14 cellular contexts compared by ENCODE assay signal in genomic region chr22:30313527-30314385, GRCh38. TPM values are rescaled to one million over a fixed set of nuclear protein-coding genes. Genes with fewer than 3 reads are reported as not detected.
DNase-seq lines count a peak whose midpoint lies in the region; TF ChIP-seq lines count a peak whose summit lies in the region.
"Had no signal": no experiment of that assay in that cellular context is flagged by ENCODE, and none has a peak within 500 bp of the region (broad histone marks: within the 10 kb centered on the region; RNA-seq: fewer than 3 reads in every experiment).

No MANE protein-coding gene starts in this region.

- peak overlapping the region; percentile 26 to 96 (median 88) for H3K27ac Mint-ChIP-seq in CD8-positive, alpha-beta memory T cell
- peak overlapping the region; percentile 47 for H3K27ac Mint-ChIP-seq in dendritic cell treated with granulocyte-macrophage colony-stimulating factor and Interleukin-4, amounts not matched to agents 40 ng/mL and 50 ng/mL, for 4 days
- H3K27ac Mint-ChIP-seq in Calu3 (ENCODE audit: unreplicated experiment), result no peak overlapping the region

- H3K4me1 Mint-ChIP-seq in CD8-positive, alpha-beta memory T cell, result peaks cover 95 to 100% (median 98%) of the 10 kb centered on the region in 3 donors
- peaks cover 99% of the 10 kb centered on the region for H3K4me1 Mint-ChIP-seq in dendritic cell treated with granulocyte-macrophage colony-stimulating factor and Interleukin-4, amounts not matched to agents 40 ng/mL and 50 ng/mL, for 4 days (ENCODE audit: low read depth)
- peaks cover 79% of the 10 kb centered on the region for H3K4me1 Mint-ChIP-seq in Calu3 (ENCODE audit: low read depth, unreplicated experiment)

- H3K27me3 Mint-ChIP-seq in CD8-positive, alpha-beta memory T cell, result peaks cover 0 to 1% of the 10 kb centered on the region in 2 donors
- no peaks in the 10 kb centered on the region for H3K27me3 Mint-ChIP-seq in dendritic cell treated with granulocyte-macrophage colony-stimulating factor and Interleukin-4, amounts not matched to agents 40 ng/mL and 50 ng/mL, for 4 days
- H3K27me3 Mint-ChIP-seq in Calu3 (ENCODE audit: unreplicated experiment), result no peaks in the 10 kb centered on the region

- H3K9ac ChIP-seq in Karpas-422 (ENCODE audit: low read length), result no peak overlapping the region

- H3K9me3 Mint-ChIP-seq in CD8-positive, alpha-beta memory T cell, result no peaks in the 10 kb centered on the region
- H3K9me3 Mint-ChIP-seq in dendritic cell treated with granulocyte-macrophage colony-stimulating factor and Interleukin-4, amounts not matched to agents 40 ng/mL and 50 ng/mL, for 4 days, result no peaks in the 10 kb centered on the region
- H3K9me3 Mint-ChIP-seq in Calu3 (ENCODE audit: low read depth, unreplicated experiment), result no peaks in the 10 kb centered on the region

- TF ChIP-seq POLR2A in sigmoid colon (IDR thresholded peaks at IDR 0.05), result no peak

- BruUV-seq in PC-9 (replicated peaks; lab: Mats Ljungman, UMichigan) (no TSS peak), Calu3 (replicated peaks; lab: Mats Ljungman, UMichigan) (no TSS peak)

- no peak overlapping the region for H3K27ac ChIP-seq in CD8-positive, alpha-beta memory T cell (ENCODE audit: low read depth, low read length)
- H3K27ac ChIP-seq in PC-9 (peak overlapping the region; percentile 26), sigmoid colon (peak overlapping the region; percentile 19 to 51 (median 34)), Karpas-422 (ENCODE audit: low read length) (no peak overlapping the region)

- H4K20me1 ChIP-seq in PC-9 (ENCODE audit: insufficient read depth) (peaks cover 13% of the 10 kb centered on the region), Karpas-422 (ENCODE audit: insufficient read depth, low read depth, low read length) (peaks cover 28% of the 10 kb centered on the region)

- H3K36me3 Mint-ChIP-seq in CD8-positive, alpha-beta memory T cell, result peaks cover 0 to 20% (median 10%) of the 10 kb centered on the region in 3 donors
- H3K36me3 Mint-ChIP-seq in dendritic cell treated with granulocyte-macrophage colony-stimulating factor and Interleukin-4, amounts not matched to agents 40 ng/mL and 50 ng/mL, for 4 days (ENCODE audit: low read depth), result peaks cover 64% of the 10 kb centered on the region
- H3K36me3 Mint-ChIP-seq in Calu3 (ENCODE audit: insufficient read depth, unreplicated experiment), result peaks cover 13% of the 10 kb centered on the region

- no peaks in the 10 kb centered on the region for H3K27me3 ChIP-seq in CD8-positive, alpha-beta memory T cell (ENCODE audit: insufficient read depth, low read length, poor library complexity, severe bottlenecking)
- H3K27me3 ChIP-seq in PC-9 (ENCODE audit: insufficient read depth, low read depth) (no peaks in the 10 kb centered on the region), sigmoid colon (no peaks in the 10 kb centered on the region), Karpas-422 (ENCODE audit: low read length) (no peaks in the 10 kb centered on the region)

- H3K4me1 ChIP-seq in CD8-positive, alpha-beta memory T cell (ENCODE audit: insufficient read depth, low read length), result peaks cover 100% of the 10 kb centered on the region
- peaks cover 69% of the 10 kb centered on the region for H3K4me1 ChIP-seq in PC-9 (replicated peaks; ENCODE audit: insufficient read depth)
- peaks cover 0 to 94% (median 86%) of the 10 kb centered on the region in 4 donors for H3K4me1 ChIP-seq in sigmoid colon
- H3K4me1 ChIP-seq in Karpas-422 (ENCODE audit: low read length), result peaks cover 27% of the 10 kb centered on the region

- H3K9me2 ChIP-seq in PC-9 (ENCODE audit: insufficient read depth), result no peaks in the 10 kb centered on the region
- H3K9me2 ChIP-seq in Karpas-422 (replicated peaks; ENCODE audit: insufficient read depth, low read length), result no peaks in the 10 kb centered on the region

- no peaks in the 10 kb centered on the region for H3K9me3 ChIP-seq in CD8-positive, alpha-beta memory T cell (ENCODE audit: low read length)
- H3K9me3 ChIP-seq in PC-9 (ENCODE audit: insufficient read depth, low read depth), result no peaks in the 10 kb centered on the region
- no peaks in the 10 kb centered on the region for H3K9me3 ChIP-seq in sigmoid colon
- H3K9me3 ChIP-seq in Karpas-422 (ENCODE audit: low read length), result no peaks in the 10 kb centered on the region
- H3K9me3 ChIP-seq: Caco-2 had no signal

- H3F3A ChIP-seq in PC-9 (ENCODE audit: insufficient read depth, low read depth), result peaks cover 61% of the 10 kb centered on the region

- no peak for TF ChIP-seq EP300 in sigmoid colon (IDR thresholded peaks at IDR 0.05)

- H3K4me3 ChIP-seq in CD8-positive, alpha-beta memory T cell (ENCODE audit: low read length), result no peak overlapping the region
- H3K4me3 ChIP-seq in PC-9 (no peak overlapping the region), sigmoid colon (no peak overlapping the region), Karpas-422 (ENCODE audit: low read length) (no peak overlapping the region)

- CTCF ChIA-PET in CD8-positive, alpha-beta memory T cell (lab: Charles Lee), result interaction anchor here (1.2 to 4.7 kb wide), 5 partner anchors 11 to 206 kb away, joined by 3 to 26 read pairs (median 3); partner anchors contain the start of genes CASTOR1 and TBC1D10A
- CTCF ChIA-PET in PC-9 (lab: Charles Lee) (interaction anchor here (1.5 kb wide), 1 partner anchor 13 kb away, joined by 4 read pairs; the partner anchor contains the start of gene TBC1D10A), Calu3 (lab: Charles Lee) (interaction anchor here (0.6 to 1.5 kb wide), 4 partner anchors 15 to 147 kb away, joined by 3 to 8 read pairs (median 4); no protein-coding TSS in a partner anchor)

- POLR2A ChIA-PET in CD8-positive, alpha-beta memory T cell (lab: Charles Lee), result interaction anchor here (0.6 to 2.6 kb wide), 7 partner anchors 9 to 288 kb away, joined by 3 to 13 read pairs (median 6); partner anchors contain the start of genes CASTOR1 and TBC1D10A
- POLR2A ChIA-PET in PC-9 (lab: Charles Lee; ENCODE audit: unreplicated experiment), result interaction anchor here (0.6 to 0.7 kb wide), 2 partner anchors 23 kb away, joined by 4 to 6 read pairs; no protein-coding TSS in a partner anchor

- WGBS in sigmoid colon, 2 donors, result 75 to 85% methylated on average over 7 to 8 of the region's 8 CpGs

- no peak for DNase-seq in CD8-positive, alpha-beta memory T cell
- DNase-seq in PC-9, result peak in 1 of 2 experiments; percentile 58
- DNase-seq in sigmoid colon, result no peak
- no peak for DNase-seq in stimulated activated CD4-positive, alpha-beta T cell treated with anti-CD3 and anti-CD28 coated beads, Interleukin-4, amount 100 ng/mL, for 24 hours
- DNase-seq in NCI-H1417 (lab: John Stamatoyannopoulos, UW), result no peak
- no peak for DNase-seq in Karpas-422
- no peak for DNase-seq in Calu3
- DNase-seq: activated CD4-positive, alpha-beta T cell treated with anti-CD3 and anti-CD28 coated beads for 48 hours; amygdala; Caco-2; hypothalamus; NCI-H510A; SIG-M5 had no signal

- H3K79me2 ChIP-seq in PC-9 (ENCODE audit: low read depth) (peaks cover 74% of the 10 kb centered on the region), Karpas-422 (ENCODE audit: low read length) (peaks cover 25% of the 10 kb centered on the region)

- H3K4me3 Mint-ChIP-seq in CD8-positive, alpha-beta memory T cell, result peak overlapping the region in 5 of 7 donors; percentile 9 to 68 (median 24)
- H3K4me3 Mint-ChIP-seq in dendritic cell treated with granulocyte-macrophage colony-stimulating factor and Interleukin-4, amounts not matched to agents 40 ng/mL and 50 ng/mL, for 4 days, result no peak overlapping the region
- no peak overlapping the region for H3K4me3 Mint-ChIP-seq in Calu3 (ENCODE audit: low read depth, unreplicated experiment)

- TF ChIP-seq CTCF in PC-9 (conservative IDR thresholded peaks at IDR 0.05) (no peak), sigmoid colon (IDR thresholded peaks at IDR 0.05) (no peak), Calu3 (IDR thresholded peaks at IDR 0.05; ENCODE audit: unreplicated experiment) (no peak)

- H3K4me2 ChIP-seq in PC-9 (peak overlapping the region; percentile 27; the same call in 1 of the 2 replicates), Karpas-422 (ENCODE audit: low read depth, low read length, poor library complexity, severe bottlenecking) (no peak overlapping the region)

- H2AFZ ChIP-seq in PC-9 (no peak overlapping the region), Karpas-422 (ENCODE audit: low read length) (no peak overlapping the region)

- intact Hi-C loops in PC-9 (cut with micrococcal nuclease; ENCODE audit: unreplicated experiment) (loop anchor here (2.0 kb wide), 1 partner anchor 23 kb away; no protein-coding TSS in a partner anchor), sigmoid colon (cut with DNase I) (no loop called here), Calu3 (cut with micrococcal nuclease; ENCODE audit: unreplicated experiment) (no loop called here)
- intact Hi-C loops in dendritic cell treated with granulocyte-macrophage colony-stimulating factor and Interleukin-4, amounts not matched to agents 40 ng/mL and 50 ng/mL, for 4 days (cut with micrococcal nuclease), result no loop called here

- no peaks in the 10 kb centered on the region for H3K36me3 ChIP-seq in CD8-positive, alpha-beta memory T cell (ENCODE audit: insufficient read depth, low read length)
- H3K36me3 ChIP-seq in PC-9 (ENCODE audit: low read depth), result no peaks in the 10 kb centered on the region
- H3K36me3 ChIP-seq in sigmoid colon, result peaks cover 0 to 4% (median 0%) of the 10 kb centered on the region in 4 donors
- H3K36me3 ChIP-seq in Karpas-422 (ENCODE audit: insufficient read depth, low read length), result no peaks in the 10 kb centered on the region

RNA-seq across cellular contexts. Expression of gene TBC1D10A, which starts 13.0 kb away (rescaled TPM):
- total RNA-seq in CD8-positive, alpha-beta memory T cell, result 10 to 100 TPM; 14.7 to 17.3 TPM
- polyA plus RNA-seq in CD8-positive, alpha-beta memory T cell, result 55.2 TPM
- total RNA-seq in PC-9 (2021), result 24.3 and 26.2 TPM in 2 replicates
- total RNA-seq in sigmoid colon, result 10 to 100 TPM; 12.5 to 31.0 (median 26.8) TPM
- 10 to 100 TPM; 28.8 to 35.4 (median 29.1) TPM for polyA plus RNA-seq in sigmoid colon
- 7.6 and 16.9 TPM in 2 replicates for total RNA-seq in Karpas-422 (2014; rRNA removed; shearing (Covaris generic); ENCODE audit: low replicate concordance)
- 24.5 and 24.8 TPM in 2 replicates for total RNA-seq in Calu3 (2022)

RNA-seq across cellular contexts. Expression of gene CASTOR1, which starts 24.5 kb away (rescaled TPM):
- 1 to 10 TPM; 4.0 to 5.3 TPM for total RNA-seq in CD8-positive, alpha-beta memory T cell
- 17.8 TPM for polyA plus RNA-seq in CD8-positive, alpha-beta memory T cell
- 10.6 and 11.1 TPM in 2 replicates for total RNA-seq in PC-9 (2021)
- total RNA-seq in sigmoid colon, result 10 to 100 TPM in 2 of 4 donors, 1 to 10 TPM in 2; 5.3 to 15.0 (median 10.8) TPM
- polyA plus RNA-seq in sigmoid colon, result 1 to 10 TPM in 2 of 3 donors, not detected in 1; 6.4 to 8.4 TPM
- total RNA-seq in Karpas-422 (2014; rRNA removed; shearing (Covaris generic); ENCODE audit: low replicate concordance), result 3.2 and 8.4 TPM in 2 replicates
- 12.0 and 14.2 TPM in 2 replicates for total RNA-seq in Calu3 (2022)

RNA-seq across cellular contexts. Expression of gene SF3A1, which starts 42.9 kb away (rescaled TPM):
- 100 to 1,000 TPM; 235 to 241 TPM for total RNA-seq in CD8-positive, alpha-beta memory T cell
- 139 TPM for polyA plus RNA-seq in CD8-positive, alpha-beta memory T cell
- total RNA-seq in PC-9 (2021) (189 and 207 TPM in 2 replicates), sigmoid colon (10 to 100 TPM; 24.2 to 61.5 (median 33.5) TPM), Calu3 (2022) (181 and 197 TPM in 2 replicates)
- 10 to 100 TPM; 17.4 to 41.2 (median 21.3) TPM for polyA plus RNA-seq in sigmoid colon
- total RNA-seq in Karpas-422 (2014; rRNA removed; shearing (Covaris generic); ENCODE audit: low replicate concordance), result 79.0 and 111 TPM in 2 replicates

RNA-seq across cellular contexts. Expression of gene CCDC157, which starts 43.1 kb away (rescaled TPM):
- total RNA-seq in CD8-positive, alpha-beta memory T cell, result 1 to 10 TPM; 2.7 to 2.9 TPM
- 1.4 TPM for polyA plus RNA-seq in CD8-positive, alpha-beta memory T cell
- total RNA-seq in PC-9 (2021) (6.2 and 6.8 TPM in 2 replicates), sigmoid colon (1 to 10 TPM in 3 of 4 donors, under 1 TPM in 1; 0.83 to 2.0 (median 1.7) TPM), Calu3 (2022) (5.0 and 5.5 TPM in 2 replicates)
- polyA plus RNA-seq in sigmoid colon, result 1 to 10 TPM; 1.2 to 1.8 (median 1.6) TPM
- 0.69 and 0.82 TPM in 2 replicates for total RNA-seq in Karpas-422 (2014; rRNA removed; shearing (Covaris generic); ENCODE audit: low replicate concordance)

RNA-seq across cellular contexts. Expression of gene OSM, which starts 47.1 kb away (rescaled TPM):
- total RNA-seq in CD8-positive, alpha-beta memory T cell, result 10 to 100 TPM; 18.9 to 20.7 TPM
- 16.4 TPM for polyA plus RNA-seq in CD8-positive, alpha-beta memory T cell
- not detected in 2 replicates for total RNA-seq in PC-9 (2021)
- 10 to 100 TPM in 1 of 4 donors, 1 to 10 TPM in 1, under 1 TPM in 2; 0.71 to 12.8 (median 3.5) TPM for total RNA-seq in sigmoid colon
- polyA plus RNA-seq in sigmoid colon, result 1 to 10 TPM in 2 of 3 donors, under 1 TPM in 1; 0.60 to 9.9 (median 1.5) TPM
- not detected in 2 replicates for total RNA-seq in Karpas-422 (2014; rRNA removed; shearing (Covaris generic); ENCODE audit: low replicate concordance)
- not detected in 2 replicates for total RNA-seq in Calu3 (2022)
- total RNA-seq: Caco-2 had no signal

Comparison
In these comparisons a context has a peak if more than half of its experiments do, and no peak if none do; other contexts are left out.
1. H3K27ac ChIP-seq: peak in PC-9 (single experiment) and sigmoid colon (4 of 4); none in CD8-positive, alpha-beta memory T cell (single experiment) and Karpas-422 (single experiment).
2. H3K4me3 Mint-ChIP-seq: peak in CD8-positive, alpha-beta memory T cell (5 of 7); none in dendritic cell treated with granulocyte-macrophage colony-stimulating factor and Interleukin-4, amounts not matched to agents 40 ng/mL and 50 ng/mL, for 4 days (single experiment) and Calu3 (single experiment).